ENCODE assay signal across 3 cellular contexts in genomic region chr13:32229443-32229842, GRCh38.
TF ChIP-seq lines count a peak whose summit lies in the region.

No MANE protein-coding gene starts in this region.

TF ChIP-seq in SK-N-SH, 30 proteins besides CTCF, POLR2A, EP300 and RAD21:
- no peak for TF ChIP-seq POLR2AphosphoS5 (IDR thresholded peaks at IDR 0.05; ENCODE audit: low read depth, low read length)
- peak; percentile 60 for TF ChIP-seq MXI1 (IDR thresholded peaks at IDR 0.05; ENCODE audit: low read depth, low read length)

TF ChIP-seq in SK-N-SH treated with all-trans-retinoic acid at 6 μM for 48 hours, 23 proteins besides CTCF, POLR2A, EP300 and RAD21:
- TF ChIP-seq SNAI2 (CRISPR knock-in tag; IDR thresholded peaks at IDR 0.05) (no peak), ESRRG (CRISPR knock-in tag; IDR thresholded peaks at IDR 0.05) (no peak)

TF ChIP-seq in WTC11, 78 proteins besides CTCF, POLR2A, EP300 and RAD21:
- no peak for TF ChIP-seq ZNF671 (CRISPR knock-in tag; IDR thresholded peaks at IDR 0.05)
- TF ChIP-seq ESRRA (CRISPR knock-in tag; IDR thresholded peaks at IDR 0.05; ENCODE audit: borderline replicate concordance): no peak
- no peak for TF ChIP-seq MYBL2 (CRISPR knock-in tag; IDR thresholded peaks at IDR 0.05)
- no peak for TF ChIP-seq NR2C2 (CRISPR knock-in tag; IDR thresholded peaks at IDR 0.05)
- TF ChIP-seq USF1 (CRISPR knock-in tag; IDR thresholded peaks at IDR 0.05): no peak
- TF ChIP-seq NR3C1 (CRISPR knock-in tag; conservative IDR thresholded peaks at IDR 0.05; ENCODE audit: low read depth): no peak
- no peak for TF ChIP-seq USF2 (CRISPR knock-in tag; IDR thresholded peaks at IDR 0.05)
